Comparison of ENCODE assay signal across 12 cellular contexts in the genomic region with DNA sequence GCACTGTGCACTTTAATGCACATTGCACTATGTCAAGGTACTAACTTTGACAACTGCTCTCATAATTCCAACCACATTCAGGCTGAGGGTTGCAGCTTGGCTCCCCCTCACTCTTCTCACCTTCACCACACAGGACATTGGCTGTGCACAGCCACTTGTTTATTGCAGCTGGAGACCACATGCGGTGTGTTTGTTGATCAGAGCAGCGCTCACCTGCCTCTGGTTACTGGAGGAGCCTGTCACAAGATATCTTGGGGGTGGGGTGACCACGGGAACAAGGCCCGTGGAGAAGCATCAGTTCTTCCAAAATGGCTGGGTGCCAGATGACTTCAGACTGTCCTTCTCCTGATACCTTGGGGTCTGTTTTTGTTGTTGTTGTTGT. TPM values are rescaled to one million over a fixed set of nuclear protein-coding genes. Genes with fewer than 3 reads are reported as not detected.
DNase-seq lines count a peak whose midpoint lies in the region; ATAC-seq and TF ChIP-seq lines count a peak whose summit lies in the region.
"Had no signal": no experiment of that assay in that cellular context is flagged by ENCODE, and none has a peak within 500 bp of the region (broad histone marks: within the 10 kb centered on the region; RNA-seq: fewer than 3 reads in every experiment).

No MANE protein-coding gene starts in this region.

- no peaks in the 10 kb centered on the region for H3K9me2 ChIP-seq in GM23338 (ENCODE audit: insufficient read depth)

- H2AFZ ChIP-seq in DND-41 (ENCODE audit: low read depth, low read length) (no peak overlapping the region), GM23338 (no peak overlapping the region)

- no peak for TF ChIP-seq POLR2A in ovary (IDR thresholded peaks at IDR 0.05)

- no peak overlapping the region for H3K4me3 Mint-ChIP-seq in GM23338
- H3K4me3 Mint-ChIP-seq in T-helper 17 cell, result no peak overlapping the region
- peak overlapping the region; percentile 65 to 80 (median 73) for H3K4me3 Mint-ChIP-seq in immature natural killer cell
- H3K4me3 Mint-ChIP-seq: naive B cell had no signal

- no peak for TF ChIP-seq EP300 in ovary (IDR thresholded peaks at IDR 0.05)

- H3K27me3 ChIP-seq in DND-41 (ENCODE audit: insufficient read depth, low read length, poor library complexity), result no peaks in the 10 kb centered on the region
- H3K27me3 ChIP-seq in GM23338 (ENCODE audit: insufficient read depth), result no peaks in the 10 kb centered on the region
- H3K27me3 ChIP-seq in ovary, result no peaks in the 10 kb centered on the region

- H3K27me3 Mint-ChIP-seq in GM23338 (ENCODE audit: insufficient read depth, low read depth, poor library complexity), result no peaks in the 10 kb centered on the region
- no peaks in the 10 kb centered on the region for H3K27me3 Mint-ChIP-seq in T-helper 17 cell
- peaks cover 5 to 24% (median 16%) of the 10 kb centered on the region in 3 donors for H3K27me3 Mint-ChIP-seq in immature natural killer cell (ENCODE audit: low read depth in 3 of 3)

- H3K9me3 Mint-ChIP-seq in GM23338 (no peaks in the 10 kb centered on the region), immature natural killer cell (no peaks in the 10 kb centered on the region)
- H3K9me3 Mint-ChIP-seq: naive B cell had no signal

- no peaks in the 10 kb centered on the region for H4K20me1 ChIP-seq in DND-41 (ENCODE audit: insufficient read depth, low read length)
- no peaks in the 10 kb centered on the region for H4K20me1 ChIP-seq in GM23338 (replicated peaks; ENCODE audit: insufficient read depth)

- no peaks in the 10 kb centered on the region for H3F3A ChIP-seq in GM23338 (replicated peaks; ENCODE audit: low read depth)

- H3K4me3 ChIP-seq in DND-41 (ENCODE audit: low read depth in 1 of 2, low read length in 2 of 2) (no peak overlapping the region), GM23338 (no peak overlapping the region), ovary (no peak overlapping the region)

- no peak for TF ChIP-seq CTCF in DND-41 (IDR thresholded peaks at IDR 0.05; ENCODE audit: borderline replicate concordance, extremely low read depth, low read length, poor library complexity, severe bottlenecking)
- no peak for TF ChIP-seq CTCF in GM23338 (conservative IDR thresholded peaks at IDR 0.05; ENCODE audit: low read depth in 2 of 2)
- TF ChIP-seq CTCF in ovary (IDR thresholded peaks at IDR 0.05), result no peak

- no peak overlapping the region for H3K9ac ChIP-seq in DND-41 (ENCODE audit: low read depth, low read length)

- no peaks in the 10 kb centered on the region for H3K9me3 ChIP-seq in DND-41 (ENCODE audit: insufficient read depth, low read length, severe bottlenecking)
- H3K9me3 ChIP-seq in T-helper 17 cell (ENCODE audit: control insufficient read depth, low read length, poor library complexity, severe bottlenecking), result no peaks in the 10 kb centered on the region
- H3K9me3 ChIP-seq in ovary, result no peaks in the 10 kb centered on the region

- WGBS in ovary, 3 donors, result 36 to 52% (median 48%) methylated on average over 4 of the region's 4 CpGs

- H3K27ac ChIP-seq in DND-41 (ENCODE audit: low read length) (peak overlapping the region; percentile 41), GM23338 (ENCODE audit: low read depth) (no peak overlapping the region), ovary (no peak overlapping the region)

- H3K4me2 ChIP-seq in DND-41 (ENCODE audit: insufficient read depth, low read length) (no peak overlapping the region), GM23338 (no peak overlapping the region; the same call in 1 of the 2 replicates)

- H3K36me3 Mint-ChIP-seq in GM23338 (ENCODE audit: low read depth) (no peaks in the 10 kb centered on the region), T-helper 17 cell (ENCODE audit: low read depth) (no peaks in the 10 kb centered on the region), immature natural killer cell (no peaks in the 10 kb centered on the region)
- H3K36me3 Mint-ChIP-seq: naive B cell had no signal

- H3K27ac Mint-ChIP-seq in GM23338 (no peak overlapping the region), T-helper 17 cell (no peak overlapping the region), immature natural killer cell (peak overlapping the region; percentile 88 to 100 (median 98))
- H3K27ac Mint-ChIP-seq: naive B cell had no signal

- H3K36me3 ChIP-seq in DND-41 (ENCODE audit: insufficient read depth, low read length), result no peaks in the 10 kb centered on the region
- H3K36me3 ChIP-seq in GM23338 (ENCODE audit: insufficient read depth), result no peaks in the 10 kb centered on the region
- no peaks in the 10 kb centered on the region for H3K36me3 ChIP-seq in ovary

- H3K4me1 Mint-ChIP-seq in GM23338 (peaks cover 18% of the 10 kb centered on the region), T-helper 17 cell (peaks cover 12% of the 10 kb centered on the region), immature natural killer cell (peaks cover 82 to 90% of the 10 kb centered on the region in 2 donors)

- H3K79me2 ChIP-seq in DND-41 (ENCODE audit: insufficient read depth, low read length), result no peaks in the 10 kb centered on the region
- no peaks in the 10 kb centered on the region for H3K79me2 ChIP-seq in GM23338 (replicated peaks; ENCODE audit: insufficient read depth)

- H3K4me1 ChIP-seq in DND-41 (ENCODE audit: insufficient read depth, low read length) (peaks cover 15% of the 10 kb centered on the region), GM23338 (ENCODE audit: insufficient read depth) (no peaks in the 10 kb centered on the region; the same call in 1 of the 2 replicates), ovary (ENCODE audit: insufficient read depth) (no peaks in the 10 kb centered on the region)

- intact Hi-C loops in ovary (cut with DNase I), result no loop called here

- peak; percentile 55 for DNase-seq in DND-41
- DNase-seq in GM23338 (ENCODE audit: low spot score), result peak; percentile 24
- DNase-seq in T-helper 17 cell, result no peak
- peak; percentile 89 to 92 (median 91) for DNase-seq in immature natural killer cell
- no peak for DNase-seq in KG1 (lab: John Stamatoyannopoulos, UW)
- no peak for DNase-seq in NCI-H82 (lab: John Stamatoyannopoulos, UW)
- DNase-seq in ovary, result no peak
- DNase-seq: amniotic stem cell, naive B cell, SHP77 had no signal

- peak; percentile 75 for ATAC-seq in DND-41 (ENCODE audit: insufficient read depth, low read depth)
- peak; percentile 35; the same call in 1 of the 3 replicates for ATAC-seq in GM23338
- peak; percentile 82 for ATAC-seq in T-helper 17 cell
- ATAC-seq in GM21825 (IDR thresholded peaks at IDR 0.05; ENCODE audit: unreplicated experiment), result no peak

TF ChIP-seq in GM23338, 12 proteins besides CTCF, POLR2A, EP300 and RAD21 (continues in another document):
- TF ChIP-seq ZNF114 (CRISPR knock-in tag; IDR thresholded peaks at IDR 0.05) (no peak), EZH2 (IDR thresholded peaks at IDR 0.05; ENCODE audit: low read depth, unreplicated experiment) (no peak), CREB1 (CRISPR knock-in tag; IDR thresholded peaks at IDR 0.05; ENCODE audit: low read depth) (no peak), JUNB (IDR thresholded peaks at IDR 0.05; ENCODE audit: unreplicated experiment) (no peak), EZH2phosphoT487 (IDR thresholded peaks at IDR 0.05; ENCODE audit: unreplicated experiment) (no peak)
- TF ChIP-seq, protein P1, sequence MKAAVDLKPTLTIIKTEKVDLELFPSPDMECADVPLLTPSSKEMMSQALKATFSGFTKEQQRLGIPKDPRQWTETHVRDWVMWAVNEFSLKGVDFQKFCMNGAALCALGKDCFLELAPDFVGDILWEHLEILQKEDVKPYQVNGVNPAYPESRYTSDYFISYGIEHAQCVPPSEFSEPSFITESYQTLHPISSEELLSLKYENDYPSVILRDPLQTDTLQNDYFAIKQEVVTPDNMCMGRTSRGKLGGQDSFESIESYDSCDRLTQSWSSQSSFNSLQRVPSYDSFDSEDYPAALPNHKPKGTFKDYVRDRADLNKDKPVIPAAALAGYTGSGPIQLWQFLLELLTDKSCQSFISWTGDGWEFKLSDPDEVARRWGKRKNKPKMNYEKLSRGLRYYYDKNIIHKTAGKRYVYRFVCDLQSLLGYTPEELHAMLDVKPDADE (IDR thresholded peaks at IDR 0.05), result no peak

RNA-seq across cellular contexts. Expression of a gene that starts 10.6 kb away (rescaled TPM):
- not detected in 2 replicates for total RNA-seq in GM23338 (2014; rRNA removed; shearing (Covaris generic))
- polyA plus RNA-seq in GM23338 (2016; fragmentation: Nextera tagmentation; extraction: Ambion mirVana) (not detected in 2 replicates), immature natural killer cell (1,000 to 10,000 TPM; 1,095 to 2,255 (median 1,960) TPM), ovary (10 to 100 TPM in 1 of 2 donors, 1 to 10 TPM in 1; 2.1 to 44.5 TPM)
- total RNA-seq in T-helper 17 cell (100 to 1,000 TPM in 1 of 2 donors, 10 to 100 TPM in 1; 15.6 to 202 TPM), ovary (1 to 10 TPM in 6 of 7 donors, under 1 TPM in 1; 0.28 to 3.9 (median 2.1) TPM)
- total RNA-seq: H1 had no signal
- polyA plus RNA-seq: H1 had no signal

RNA-seq across cellular contexts. Expression of a gene that starts 22.1 kb away (rescaled TPM):
- not detected in 2 replicates for total RNA-seq in GM23338 (2014; rRNA removed; shearing (Covaris generic))
- polyA plus RNA-seq in GM23338 (2016; fragmentation: Nextera tagmentation; extraction: Ambion mirVana), result not detected in 2 replicates
- under 1 TPM in 1 of 2 donors, not detected in 1; 0.50 TPM for total RNA-seq in T-helper 17 cell
- polyA plus RNA-seq in immature natural killer cell, result under 1 TPM in 2 of 3 donors, not detected in 1; 0.11 to 0.19 TPM
- not detected for total RNA-seq in ovary
- under 1 TPM in 1 of 2 donors, not detected in 1; 0.18 TPM for polyA plus RNA-seq in ovary
- total RNA-seq: H1 had no signal
- polyA plus RNA-seq: H1 had no signal

RNA-seq across cellular contexts. Expression of a gene that starts 39.8 kb away (rescaled TPM):
- 3.9 and 5.2 TPM in 2 replicates for total RNA-seq in GM23338 (2014; rRNA removed; shearing (Covaris generic))
- 7.3 and 8.8 TPM in 2 replicates for polyA plus RNA-seq in GM23338 (2016; fragmentation: Nextera tagmentation; extraction: Ambion mirVana)
- total RNA-seq in T-helper 17 cell, result not detected
- 1 to 10 TPM in 1 of 3 donors, under 1 TPM in 1, not detected in 1; 0.82 to 1.7 TPM for polyA plus RNA-seq in immature natural killer cell
- not detected for total RNA-seq in ovary
- polyA plus RNA-seq in ovary, result under 1 TPM in 1 of 2 donors, not detected in 1; 0.33 TPM

RNA-seq across cellular contexts. Expression of a gene that starts 52.7 kb away (rescaled TPM):
- not detected in 2 replicates for total RNA-seq in GM23338 (2014; rRNA removed; shearing (Covaris generic))
- polyA plus RNA-seq in GM23338 (2016; fragmentation: Nextera tagmentation; extraction: Ambion mirVana), result not detected in 2 replicates
- total RNA-seq in T-helper 17 cell, result not detected
- not detected for polyA plus RNA-seq in immature natural killer cell
- not detected for total RNA-seq in ovary
- polyA plus RNA-seq in ovary, result not detected
- total RNA-seq: H1 had no signal
- polyA plus RNA-seq: H1 had no signal

Comparison
In these comparisons a context has a peak if more than half of its experiments do, and no peak if none do; other contexts are left out.
1. DNase-seq: peak in DND-41 (single experiment), GM23338 (single experiment) and immature natural killer cell (3 of 3); none in T-helper 17 cell (0 of 3), KG1 (single experiment), NCI-H82 (single experiment) and ovary (0 of 5).
2. H3K27ac Mint-ChIP-seq: peak in immature natural killer cell (6 of 6); none in GM23338 (single experiment) and T-helper 17 cell (single experiment).
3. H3K4me3 Mint-ChIP-seq: peak in immature natural killer cell (5 of 5); none in GM23338 (single experiment) and T-helper 17 cell (single experiment).